8 cellular contexts compared by ENCODE assay signal in the genomic region with DNA sequence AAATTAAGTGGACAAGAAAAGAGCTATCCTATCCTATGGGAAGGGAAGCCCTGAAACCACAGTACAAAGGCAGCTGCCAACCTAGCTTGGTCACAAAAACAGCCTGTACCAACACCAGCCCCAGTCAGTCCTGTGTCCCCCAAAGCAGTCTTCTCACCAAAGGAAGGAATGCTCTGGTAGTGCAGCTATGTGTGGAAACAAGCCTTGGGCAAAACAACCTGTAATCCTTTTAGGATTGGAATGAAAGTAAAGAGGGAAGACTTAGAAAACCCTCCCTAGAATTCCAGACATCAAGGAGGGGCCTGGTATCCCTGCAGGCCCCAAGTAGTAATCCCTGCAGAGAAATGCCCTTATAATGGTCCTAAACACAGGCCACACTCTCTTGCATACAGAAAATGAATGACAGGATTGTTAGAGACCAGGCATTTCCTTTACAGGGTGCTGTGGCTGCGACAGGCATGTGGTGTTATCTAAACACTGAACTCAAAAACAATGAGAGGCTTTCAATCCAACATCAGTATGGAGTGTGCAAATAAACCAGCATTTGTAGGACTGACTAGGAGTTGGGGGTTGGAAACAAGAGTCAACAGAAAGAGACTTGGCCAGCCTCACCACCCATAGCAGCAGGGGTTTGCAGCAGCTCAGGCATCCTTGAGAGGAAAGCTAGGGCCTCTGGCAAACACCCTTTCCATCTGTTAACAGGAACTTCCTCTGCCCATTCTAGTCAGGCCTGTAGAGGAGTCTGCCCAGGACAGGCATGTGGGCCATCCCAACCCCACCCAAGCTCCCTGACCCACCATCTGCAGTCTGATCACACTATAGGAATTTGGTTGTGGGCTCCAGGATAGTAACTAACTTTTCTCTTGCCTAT. TPM values are rescaled to one million over a fixed set of nuclear protein-coding genes. Genes with fewer than 3 reads are reported as not detected.
DNase-seq lines count a peak whose midpoint lies in the region; FAIRE-seq and TF ChIP-seq lines count a peak whose summit lies in the region.

No MANE protein-coding gene starts in this region.

- H3K36me3 ChIP-seq in cardiac muscle cell (peaks cover 25% of the 10 kb centered on the region), astrocyte (ENCODE audit: insufficient read depth, low read length) (peaks cover 6% of the 10 kb centered on the region), transverse colon (peaks cover 0 to 15% (median 5%) of the 10 kb centered on the region in 4 donors)

- H3K27me3 ChIP-seq in cardiac muscle cell = no peaks in the 10 kb centered on the region
- H3K27me3 ChIP-seq in astrocyte (ENCODE audit: insufficient read depth, low read length) = no peaks in the 10 kb centered on the region
- no peaks in the 10 kb centered on the region for H3K27me3 ChIP-seq in layer of hippocampus (ENCODE audit: control insufficient read depth, insufficient read depth, low read length)
- no peaks in the 10 kb centered on the region for H3K27me3 ChIP-seq in transverse colon

- DNase-seq in cardiac muscle cell (ENCODE audit: low read depth in 1 of 2, low spot score in 1 of 2) (peak; percentile 20 to 86), cardiac septum (ENCODE audit: low spot score) (no peak), astrocyte (ENCODE audit: low read depth) (peak; percentile 74), transverse colon (no peak), KG1 (lab: John Stamatoyannopoulos, UW) (no peak)
- no peak for DNase-seq in central memory CD4-positive, alpha-beta T cell
- no peak for DNase-seq in stimulated activated CD8-positive, alpha-beta memory T cell treated with anti-CD3 and anti-CD28 coated beads, Interleukin-4, amount 100 ng/mL, for 48 hours

- intact Hi-C loops in cardiac septum (cut with DNase I) = loop anchor here (5.0 kb wide), 1 partner anchor 181 kb away; no protein-coding TSS in a partner anchor
- intact Hi-C loops in transverse colon (cut with DNase I; ENCODE audit: low total_unique reads) = loop anchor here (5.0 to 10.0 kb wide), 2 partner anchors 116 to 179 kb away; a partner anchor contains a TSS

- FAIRE-seq in astrocyte (lab: Jason Lieb, UNC) = peak; percentile 17

- WGBS in transverse colon (ENCODE audit: low coverage in 1 of 2), 2 donors = 25% methylated on average over 1 of the region's 1 CpG; no CpG with 5 or more reads in 1 of the 2 donors

- no peak for TF ChIP-seq POLR2A in transverse colon (IDR thresholded peaks at IDR 0.05)

- in situ Hi-C loops in transverse colon (cut with MboI; ENCODE audit: low pct_ligation_motif_present in 1 of 4, low pct_unique_long_range_greater_than_20kb in 1 of 4, low sequenced_read_pairs in 3 of 4) = loop anchor here in 3 of 4 donors (10.0 to 25.0 kb wide), 2 partner anchors 179 to 181 kb away; no protein-coding TSS in a partner anchor

- no peaks in the 10 kb centered on the region for H3K9me3 Mint-ChIP-seq in astrocyte (ENCODE audit: unreplicated experiment)

- TF ChIP-seq EP300 in transverse colon (IDR thresholded peaks at IDR 0.05; ENCODE audit: low read depth) = no peak

- H3K9ac ChIP-seq in astrocyte (ENCODE audit: low read length) = peak overlapping the region; percentile 56

- H3K27me3 Mint-ChIP-seq in astrocyte (ENCODE audit: low read depth, unreplicated experiment) = no peaks in the 10 kb centered on the region

- peak overlapping the region; percentile 58 for H3K4me2 ChIP-seq in astrocyte (ENCODE audit: low read length)

- H2AFZ ChIP-seq in astrocyte (ENCODE audit: low read depth, low read length) = no peak overlapping the region

- H3K4me3 ChIP-seq in cardiac muscle cell (no peak overlapping the region), astrocyte (ENCODE audit: insufficient read depth, low read depth, low read length) (no peak overlapping the region), transverse colon (no peak overlapping the region)

- H3K27ac ChIP-seq in cardiac muscle cell (peak overlapping the region; percentile 87), astrocyte (ENCODE audit: low read depth, low read length) (peak overlapping the region; percentile 73), layer of hippocampus (ENCODE audit: low read depth, low read length) (peak overlapping the region; percentile 49), transverse colon (peak overlapping the region; percentile 1 to 56 (median 51))

- peaks cover 25% of the 10 kb centered on the region for H3K79me2 ChIP-seq in astrocyte (ENCODE audit: insufficient read depth, low read length)

- peak overlapping the region; percentile 96 for H3K27ac Mint-ChIP-seq in astrocyte (ENCODE audit: unreplicated experiment)

- no peak for TF ChIP-seq CTCF in cardiac muscle cell (IDR thresholded peaks at IDR 0.05; ENCODE audit: low read depth, low read length)
- no peak for TF ChIP-seq CTCF in astrocyte (IDR thresholded peaks at IDR 0.05; ENCODE audit: insufficient read depth, low read depth, low read length)
- no peak for TF ChIP-seq CTCF in transverse colon (IDR thresholded peaks at IDR 0.05)

- peaks cover 20% of the 10 kb centered on the region for H3K4me1 ChIP-seq in cardiac muscle cell (ENCODE audit: low read depth)
- H3K4me1 ChIP-seq in astrocyte (ENCODE audit: insufficient read depth, low read length) = peaks cover 24% of the 10 kb centered on the region
- peaks cover 0 to 13% (median 6%) of the 10 kb centered on the region in 4 donors for H3K4me1 ChIP-seq in transverse colon

- peaks cover 66% of the 10 kb centered on the region for H3K4me1 Mint-ChIP-seq in astrocyte (ENCODE audit: low read depth, unreplicated experiment)

- peaks cover 9% of the 10 kb centered on the region for H4K20me1 ChIP-seq in astrocyte (ENCODE audit: insufficient read depth, low read length)

- peaks cover 1% of the 10 kb centered on the region for H3K36me3 Mint-ChIP-seq in astrocyte (ENCODE audit: low read depth, unreplicated experiment)

- peak overlapping the region; percentile 31 for H3K4me3 Mint-ChIP-seq in astrocyte (ENCODE audit: unreplicated experiment)

- H3K9me3 ChIP-seq in cardiac muscle cell (ENCODE audit: low read depth) (no peaks in the 10 kb centered on the region), astrocyte (ENCODE audit: insufficient read depth, low read depth, low read length) (no peaks in the 10 kb centered on the region), transverse colon (no peaks in the 10 kb centered on the region)

RNA-seq across cellular contexts. Expression of a gene that starts 59.1 kb away (rescaled TPM):
- 48.7 and 50.0 TPM in 2 replicates for total RNA-seq in cardiac muscle cell
- 58.2 and 73.3 TPM in 2 replicates for polyA plus RNA-seq in cardiac muscle cell
- total RNA-seq in cardiac septum = 52.5 TPM
- 54.5 and 54.6 TPM in 2 replicates for total RNA-seq in astrocyte
- 10 to 100 TPM; 25.1 to 70.3 (median 42.7) TPM for total RNA-seq in transverse colon

Comparison
In these comparisons a context has a peak if more than half of its experiments do, and no peak if none do; other contexts are left out.
1. DNase-seq: peak in cardiac muscle cell (2 of 2) and astrocyte (single experiment); none in cardiac septum (single experiment), transverse colon (single experiment), central memory CD4-positive, alpha-beta T cell (single experiment), stimulated activated CD8-positive, alpha-beta memory T cell treated with anti-CD3 and anti-CD28 coated beads, Interleukin-4, amount 100 ng/mL, for 48 hours (single experiment) and KG1 (single experiment).
2. Peak in every context shown above with its lines, with median percentiles within 50 percentile points of each other: H3K27ac ChIP-seq.